Comparison of ENCODE assay signal across 1 cellular context in the genomic region with DNA sequence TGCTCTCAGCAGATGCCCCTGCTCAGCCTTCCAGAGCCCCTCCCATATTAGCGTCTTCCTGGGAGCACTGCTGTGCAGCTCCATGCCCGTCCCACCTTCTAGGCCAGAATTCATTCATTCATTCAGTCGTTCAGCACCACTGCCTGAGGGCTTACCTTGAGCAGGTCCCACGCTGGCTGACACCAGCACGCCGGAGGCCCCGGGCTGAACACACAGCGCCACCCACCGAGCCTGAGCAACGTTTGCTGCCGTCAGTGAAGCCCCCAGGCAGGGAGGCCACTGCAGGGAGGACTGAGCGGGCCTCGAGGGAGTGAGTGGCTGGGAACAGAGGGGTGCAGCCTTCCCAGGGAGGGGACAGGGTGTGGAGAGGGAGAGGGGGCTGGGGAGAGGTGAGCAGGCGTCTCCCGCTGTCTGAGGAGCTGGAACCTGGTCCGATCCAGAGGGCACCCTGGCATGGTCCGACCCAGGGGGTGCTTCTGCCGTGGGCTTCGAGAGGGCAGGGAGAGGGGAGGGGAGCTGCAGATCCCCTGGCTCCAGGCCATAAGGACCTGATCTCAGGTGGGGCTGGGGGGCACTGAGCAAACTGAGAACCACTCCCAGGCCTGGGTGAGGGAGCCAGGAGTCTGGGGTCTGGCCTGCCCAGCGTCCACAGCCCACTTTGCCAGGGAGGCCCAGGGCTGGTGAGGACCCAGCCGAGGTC.
TF ChIP-seq lines count a peak whose summit lies in the region.

No MANE protein-coding gene starts in this region.

TF ChIP-seq in K562, 482 proteins besides CTCF, POLR2A, EP300 and RAD21:
- no peak for TF ChIP-seq NONO (IDR thresholded peaks at IDR 0.05; ENCODE audit: low read depth in 2 of 2, low read length in 1 of 2)
- peak; percentile 67 for TF ChIP-seq ZNF263 (CRISPR knock-in tag; IDR thresholded peaks at IDR 0.05; ENCODE audit: borderline replicate concordance)
- no peak for TF ChIP-seq BRD4 (IDR thresholded peaks at IDR 0.05)
- no peak for TF ChIP-seq HIVEP1 (CRISPR knock-in tag; IDR thresholded peaks at IDR 0.05)
- TF ChIP-seq, protein P1, sequence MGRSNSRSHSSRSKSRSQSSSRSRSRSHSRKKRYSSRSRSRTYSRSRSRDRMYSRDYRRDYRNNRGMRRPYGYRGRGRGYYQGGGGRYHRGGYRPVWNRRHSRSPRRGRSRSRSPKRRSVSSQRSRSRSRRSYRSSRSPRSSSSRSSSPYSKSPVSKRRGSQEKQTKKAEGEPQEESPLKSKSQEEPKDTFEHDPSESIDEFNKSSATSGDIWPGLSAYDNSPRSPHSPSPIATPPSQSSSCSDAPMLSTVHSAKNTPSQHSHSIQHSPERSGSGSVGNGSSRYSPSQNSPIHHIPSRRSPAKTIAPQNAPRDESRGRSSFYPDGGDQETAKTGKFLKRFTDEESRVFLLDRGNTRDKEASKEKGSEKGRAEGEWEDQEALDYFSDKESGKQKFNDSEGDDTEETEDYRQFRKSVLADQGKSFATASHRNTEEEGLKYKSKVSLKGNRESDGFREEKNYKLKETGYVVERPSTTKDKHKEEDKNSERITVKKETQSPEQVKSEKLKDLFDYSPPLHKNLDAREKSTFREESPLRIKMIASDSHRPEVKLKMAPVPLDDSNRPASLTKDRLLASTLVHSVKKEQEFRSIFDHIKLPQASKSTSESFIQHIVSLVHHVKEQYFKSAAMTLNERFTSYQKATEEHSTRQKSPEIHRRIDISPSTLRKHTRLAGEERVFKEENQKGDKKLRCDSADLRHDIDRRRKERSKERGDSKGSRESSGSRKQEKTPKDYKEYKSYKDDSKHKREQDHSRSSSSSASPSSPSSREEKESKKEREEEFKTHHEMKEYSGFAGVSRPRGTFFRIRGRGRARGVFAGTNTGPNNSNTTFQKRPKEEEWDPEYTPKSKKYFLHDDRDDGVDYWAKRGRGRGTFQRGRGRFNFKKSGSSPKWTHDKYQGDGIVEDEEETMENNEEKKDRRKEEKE (IDR thresholded peaks at IDR 0.05; ENCODE audit: borderline replicate concordance in 1 of 2, control insufficient read depth in 1 of 2, low read depth in 2 of 2, low read length in 1 of 2), result no peak
- peak; percentile 58; the same call in 1 of the 2 replicates for TF ChIP-seq ZBTB7A (IDR thresholded peaks at IDR 0.05; ENCODE audit: borderline replicate concordance, control insufficient read depth, low read depth, low read length)
- TF ChIP-seq ZNF24 (IDR thresholded peaks at IDR 0.05), result peak; percentile 91
- TF ChIP-seq ZBTB1 (CRISPR knock-in tag; IDR thresholded peaks at IDR 0.05; ENCODE audit: borderline replicate concordance, low read depth), result no peak
TF ChIP-seq in K562: peak in this region for 3.
